In the genomic region with DNA sequence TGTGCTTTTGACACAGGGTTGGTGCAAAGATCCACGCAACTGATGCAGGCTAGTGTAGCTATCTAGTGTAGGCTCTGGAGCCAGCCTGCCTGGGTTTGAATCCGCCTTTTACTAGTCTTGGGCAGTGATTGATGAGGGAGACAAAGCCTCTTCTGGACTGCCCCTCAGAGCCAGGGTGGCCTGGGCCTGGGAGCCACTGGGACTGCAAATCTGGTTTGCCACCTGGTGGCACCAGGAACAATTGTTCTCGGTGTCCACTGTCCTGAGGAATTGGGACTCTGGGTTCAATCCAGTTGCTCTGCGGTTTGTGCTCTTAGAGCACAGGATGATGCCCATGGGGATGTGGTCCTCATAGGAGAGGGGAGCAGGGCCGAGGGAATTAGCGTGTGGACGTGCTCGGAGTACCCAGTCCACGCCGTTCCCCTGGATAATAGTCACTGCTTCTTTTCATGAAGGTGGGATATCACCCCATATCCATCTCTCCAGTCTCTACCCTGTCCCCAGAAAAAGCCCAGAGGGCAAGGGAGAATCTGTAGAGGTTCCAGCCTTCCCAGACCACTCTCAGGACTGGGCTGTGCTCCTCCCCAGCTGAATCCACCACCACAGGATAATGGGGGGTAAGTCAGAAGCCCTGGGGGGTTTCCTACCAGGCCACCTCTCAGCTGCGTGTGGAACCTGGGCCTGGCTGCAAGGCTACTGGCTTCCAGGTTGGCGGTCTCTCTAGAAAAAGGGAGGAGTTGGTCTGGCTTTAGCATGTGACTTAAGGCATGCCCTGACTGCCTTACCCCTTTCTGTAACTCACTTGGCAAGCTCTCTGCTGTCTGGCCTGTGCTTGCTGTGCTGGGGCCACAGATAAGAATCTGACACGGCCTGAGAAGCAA, we compare ENCODE assay signal across 11 cellular contexts. TPM values are rescaled to one million over a fixed set of nuclear protein-coding genes. Genes with fewer than 3 reads are reported as not detected.
DNase-seq lines count a peak whose midpoint lies in the region; ATAC-seq and TF ChIP-seq lines count a peak whose summit lies in the region.
"Had no signal": no experiment of that assay in that cellular context is flagged by ENCODE, and none has a peak within 500 bp of the region (broad histone marks: within the 10 kb centered on the region; RNA-seq: fewer than 3 reads in every experiment).

No MANE protein-coding gene starts in this region.

- H3K27ac ChIP-seq in WERI-Rb-1, result no peak overlapping the region
- H3K27ac ChIP-seq: ascending aorta had no signal

- H3K9me3 ChIP-seq in WERI-Rb-1 (ENCODE audit: severe bottlenecking), result no peaks in the 10 kb centered on the region
- H3K9me3 ChIP-seq: ascending aorta had no signal

- H3K4me3 Mint-ChIP-seq in activated naive CD4-positive, alpha-beta T cell treated with anti-CD3 and anti-CD28 coated beads, Interleukin-2, amount 50 U/mL, for 24 hours, result peak overlapping the region; percentile 95
- H3K4me3 Mint-ChIP-seq in glutamatergic neuron (ENCODE audit: unreplicated experiment) (peak overlapping the region; percentile 97), type B pancreatic cell (peak overlapping the region; percentile 96)

- DNase-seq in activated naive CD4-positive, alpha-beta T cell treated with Interleukin-2 at 50 U/mL for 16 hours, result no peak
- DNase-seq in WERI-Rb-1 (peak; percentile 30), glutamatergic neuron (peak; percentile 33), type B pancreatic cell (ENCODE audit: extremely low spot score, unreplicated experiment) (no peak), NCI-H187 treated with DMSO at 0.1 percent for 48 hours (lab: John Stamatoyannopoulos, UW) (no peak)
- DNase-seq: DMS153, NCI-H1930 had no signal

- H3K27ac Mint-ChIP-seq in activated naive CD4-positive, alpha-beta T cell treated with anti-CD3 and anti-CD28 coated beads, Interleukin-2, amount 50 U/mL, for 24 hours, result peak overlapping the region; percentile 69
- H3K27ac Mint-ChIP-seq in glutamatergic neuron (ENCODE audit: unreplicated experiment) (no peak overlapping the region), type B pancreatic cell (no peak overlapping the region)

- H3K27me3 Mint-ChIP-seq in activated naive CD4-positive, alpha-beta T cell treated with anti-CD3 and anti-CD28 coated beads, Interleukin-2, amount 50 U/mL, for 24 hours, result no peaks in the 10 kb centered on the region
- peaks cover 15% of the 10 kb centered on the region for H3K27me3 Mint-ChIP-seq in glutamatergic neuron (ENCODE audit: unreplicated experiment)
- no peaks in the 10 kb centered on the region for H3K27me3 Mint-ChIP-seq in type B pancreatic cell

- no peak overlapping the region for H3K4me3 ChIP-seq in WERI-Rb-1 (ENCODE audit: low read depth, low read length)

- H3K4me1 Mint-ChIP-seq in activated naive CD4-positive, alpha-beta T cell treated with anti-CD3 and anti-CD28 coated beads, Interleukin-2, amount 50 U/mL, for 24 hours, result peaks cover 49% of the 10 kb centered on the region
- peaks cover 6% of the 10 kb centered on the region for H3K4me1 Mint-ChIP-seq in glutamatergic neuron (ENCODE audit: low read depth, unreplicated experiment)
- H3K4me1 Mint-ChIP-seq in type B pancreatic cell (ENCODE audit: unreplicated experiment), result peaks cover 16% of the 10 kb centered on the region

- no peaks in the 10 kb centered on the region for H3K36me3 Mint-ChIP-seq in activated naive CD4-positive, alpha-beta T cell treated with anti-CD3 and anti-CD28 coated beads, Interleukin-2, amount 50 U/mL, for 24 hours
- H3K36me3 Mint-ChIP-seq in glutamatergic neuron (ENCODE audit: unreplicated experiment), result no peaks in the 10 kb centered on the region
- peaks cover 12% of the 10 kb centered on the region for H3K36me3 Mint-ChIP-seq in type B pancreatic cell

- TF ChIP-seq CTCF in WERI-Rb-1 (IDR thresholded peaks at IDR 0.05; ENCODE audit: low read depth, low read length) (0 out of 2 replicates have a peak, but pooled peaks have one; percentile 5), glutamatergic neuron (IDR thresholded peaks at IDR 0.05; ENCODE audit: partially characterized antibody, unreplicated experiment) (no peak), type B pancreatic cell (conservative IDR thresholded peaks at IDR 0.05) (peak; percentile 34)

- no peaks in the 10 kb centered on the region for H3K36me3 ChIP-seq in WERI-Rb-1

- no peaks in the 10 kb centered on the region for H3K27me3 ChIP-seq in WERI-Rb-1 (ENCODE audit: insufficient read depth, low read depth, severe bottlenecking)
- H3K27me3 ChIP-seq: ascending aorta had no signal

- ATAC-seq in HG03159 (IDR thresholded peaks at IDR 0.05; ENCODE audit: unreplicated experiment) (no peak), HG03469 (IDR thresholded peaks at IDR 0.05; ENCODE audit: unreplicated experiment) (no peak)

- no peaks in the 10 kb centered on the region for H3K9me3 Mint-ChIP-seq in activated naive CD4-positive, alpha-beta T cell treated with anti-CD3 and anti-CD28 coated beads, Interleukin-2, amount 50 U/mL, for 24 hours
- H3K9me3 Mint-ChIP-seq in glutamatergic neuron (ENCODE audit: unreplicated experiment), result peaks cover 6% of the 10 kb centered on the region
- H3K9me3 Mint-ChIP-seq in type B pancreatic cell, result no peaks in the 10 kb centered on the region

RNA-seq across cellular contexts. Expression of gene B4GALT7, which starts 1.9 kb away (rescaled TPM):
- total RNA-seq in glutamatergic neuron (ENCODE audit: unreplicated experiment) (29.3 TPM), type B pancreatic cell (ENCODE audit: low replicate concordance) (30.9 and 31.0 TPM in 2 replicates)

RNA-seq across cellular contexts. Expression of gene TMED9, which starts 9.8 kb away (rescaled TPM):
- 94.6 TPM for total RNA-seq in glutamatergic neuron (ENCODE audit: unreplicated experiment)
- total RNA-seq in type B pancreatic cell (ENCODE audit: low replicate concordance), result 161 and 225 TPM in 2 replicates

RNA-seq across cellular contexts. Expression of gene FAM193B, which starts 47.5 kb away (rescaled TPM):
- total RNA-seq in glutamatergic neuron (ENCODE audit: unreplicated experiment), result 227 TPM
- 83.1 and 103 TPM in 2 replicates for total RNA-seq in type B pancreatic cell (ENCODE audit: low replicate concordance)

Comparison
In these comparisons a context has a peak if more than half of its experiments do, and no peak if none do; other contexts are left out.
1. DNase-seq: peak in WERI-Rb-1 (single experiment) and glutamatergic neuron (single experiment); none in activated naive CD4-positive, alpha-beta T cell treated with Interleukin-2 at 50 U/mL for 16 hours (single experiment), type B pancreatic cell (single experiment) and NCI-H187 treated with DMSO at 0.1 percent for 48 hours (single experiment).
2. Peak in every context shown above with its lines, with median percentiles within 50 percentile points of each other: H3K4me3 Mint-ChIP-seq.